Comparison of ENCODE assay signal across 11 cellular contexts in genomic region chr10:129332476-129332875, GRCh38.
DNase-seq lines count a peak whose midpoint lies in the region; ATAC-seq and TF ChIP-seq lines count a peak whose summit lies in the region.
"Had no signal": no experiment of that assay in that cellular context is flagged by ENCODE, and none has a peak within 500 bp of the region (broad histone marks: within the 10 kb centered on the region; RNA-seq: fewer than 3 reads in every experiment).

No MANE protein-coding gene starts in this region.

- H3K27me3 ChIP-seq in cardiac muscle cell (no peaks in the 10 kb centered on the region), right cardiac atrium (ENCODE audit: control insufficient read depth, insufficient read depth) (no peaks in the 10 kb centered on the region), NT2/D1 (ENCODE audit: insufficient read depth, insufficient read length) (no peaks in the 10 kb centered on the region), tibial nerve (no peaks in the 10 kb centered on the region)

- TF ChIP-seq EP300 in tibial nerve (IDR thresholded peaks at IDR 0.05), result no peak

- no peak overlapping the region for H3K9ac ChIP-seq in NT2/D1 (ENCODE audit: insufficient read length, low read depth)

- H3K27ac ChIP-seq in cardiac muscle cell, result no peak overlapping the region
- H3K27ac ChIP-seq in right cardiac atrium (ENCODE audit: low read length), result no peak overlapping the region
- H3K27ac ChIP-seq in tibial nerve, result no peak overlapping the region

- no peak for TF ChIP-seq POLR2A in tibial nerve (IDR thresholded peaks at IDR 0.05)

- H3K4me3 ChIP-seq in cardiac muscle cell (no peak overlapping the region), right cardiac atrium (ENCODE audit: low read length) (no peak overlapping the region), NT2/D1 (ENCODE audit: insufficient read length, low read depth) (no peak overlapping the region), fibroblast of villous mesenchyme (ENCODE audit: low read depth, low read length) (no peak overlapping the region), tibial nerve (no peak overlapping the region)

- H3K36me3 ChIP-seq in cardiac muscle cell (no peaks in the 10 kb centered on the region), NT2/D1 (ENCODE audit: insufficient read depth, insufficient read length, low read length) (no peaks in the 10 kb centered on the region), tibial nerve (no peaks in the 10 kb centered on the region)

- ATAC-seq in right cardiac atrium (no peak), HG03095 (IDR thresholded peaks at IDR 0.05; ENCODE audit: unreplicated experiment) (no peak)
- ATAC-seq: sciatic nerve had no signal

- H3K9me3 ChIP-seq in cardiac muscle cell (ENCODE audit: low read depth) (no peaks in the 10 kb centered on the region), right cardiac atrium (ENCODE audit: control insufficient read depth, low read length) (no peaks in the 10 kb centered on the region), NT2/D1 (ENCODE audit: insufficient read depth, low read length) (no peaks in the 10 kb centered on the region), tibial nerve (no peaks in the 10 kb centered on the region)

- DNase-seq in cardiac muscle cell (ENCODE audit: low read depth in 1 of 2, low spot score in 1 of 2) (peak; percentile 43 to 54), right cardiac atrium (no peak), NT2/D1 (ENCODE audit: low read depth, low spot score) (peak; percentile 42), fibroblast of villous mesenchyme (ENCODE audit: low read depth) (no peak), tibial nerve (ENCODE audit: low spot score in 2 of 2) (peak in 1 of 2 donors; percentile 8), NK-92 (lab: John Stamatoyannopoulos, UW; ENCODE audit: unreplicated experiment) (no peak), superior temporal gyrus (ENCODE audit: extremely low spot score) (no peak)
- DNase-seq: GF-D8, NCI-H774 had no signal

- intact Hi-C loops in right cardiac atrium (cut with DNase I), result loop anchor here in 3 of 4 donors (10.0 kb wide), 2 partner anchors 288 to 298 kb away; no protein-coding TSS in a partner anchor

- H3K4me1 ChIP-seq in cardiac muscle cell (ENCODE audit: low read depth) (no peaks in the 10 kb centered on the region), right cardiac atrium (ENCODE audit: control insufficient read depth, insufficient read depth, low read length) (no peaks in the 10 kb centered on the region), NT2/D1 (ENCODE audit: insufficient read depth, insufficient read length) (no peaks in the 10 kb centered on the region), tibial nerve (peaks cover 0 to 6% (median 0%) of the 10 kb centered on the region in 4 donors)

- peak; percentile 65 for TF ChIP-seq CTCF in cardiac muscle cell (IDR thresholded peaks at IDR 0.05; ENCODE audit: low read depth, low read length)
- peak; percentile 40 for TF ChIP-seq CTCF in fibroblast of villous mesenchyme (IDR thresholded peaks at IDR 0.05; ENCODE audit: insufficient read depth, low read depth, low read length)
- peak; percentile 11 to 42 (median 20) for TF ChIP-seq CTCF in tibial nerve (IDR thresholded peaks at IDR 0.05)

- WGBS in right cardiac atrium, result 35% methylated on average over 6 of the region's 6 CpGs
- WGBS in tibial nerve, 2 donors, result 31 to 34% methylated on average over 6 of the region's 6 CpGs

Comparison
In these comparisons a context has a peak if more than half of its experiments do, and no peak if none do; other contexts are left out.
1. DNase-seq: peak in cardiac muscle cell (2 of 2) and NT2/D1 (single experiment); none in right cardiac atrium (0 of 3), fibroblast of villous mesenchyme (single experiment), NK-92 (single experiment) and superior temporal gyrus (single experiment).
2. Peak in every context shown above with its lines, with median percentiles within 50 percentile points of each other: CTCF ChIP-seq.